In genomic region chr10:1420663-1421362, GRCh38 we compare ENCODE assay signal across 8 cellular contexts.
DNase-seq lines count a peak whose midpoint lies in the region; ATAC-seq and TF ChIP-seq lines count a peak whose summit lies in the region.

No MANE protein-coding gene starts in this region.

- peaks cover 0 to 8% (median 6%) of the 10 kb centered on the region in 3 donors for H3K27me3 Mint-ChIP-seq in naive B cell

- H3K4me1 Mint-ChIP-seq in naive B cell: peaks cover 45 to 61% (median 60%) of the 10 kb centered on the region in 3 donors

- peak overlapping the region; percentile 7 to 32 (median 32) for H3K4me3 ChIP-seq in stomach

- peak in 5 of 7 experiments; percentile 31 to 74 (median 58) for TF ChIP-seq CTCF in stomach (IDR thresholded peaks at IDR 0.05)

- H3K27ac Mint-ChIP-seq in naive B cell: peak overlapping the region; percentile 66 to 89 (median 81)

- peaks cover 0 to 4% (median 0%) of the 10 kb centered on the region in 7 donors for H3K9me3 Mint-ChIP-seq in naive B cell

- 2 to 9% (median 5%) methylated on average over 23 to 25 of the region's 25 CpGs for WGBS in stomach, 5 donors

- peak overlapping the region in 3 of 5 donors; percentile 14 to 48 (median 27) for H3K27ac ChIP-seq in stomach

- H3K36me3 Mint-ChIP-seq in naive B cell: no peaks in the 10 kb centered on the region

- H3K27me3 ChIP-seq in stomach: peaks cover 0 to 51% (median 0%) of the 10 kb centered on the region in 3 donors

- H3K36me3 ChIP-seq in stomach: no peaks in the 10 kb centered on the region

- ATAC-seq in GM19395 (IDR thresholded peaks at IDR 0.05; ENCODE audit: unreplicated experiment) (peak; percentile 96), HG03442 (IDR thresholded peaks at IDR 0.05; ENCODE audit: unreplicated experiment) (peak; percentile 98), naive B cell (ENCODE audit: low read depth in 2 of 2) (peak; percentile 81 to 86)

- DNase-seq in COLO668 (lab: John Stamatoyannopoulos, UW; ENCODE audit: unreplicated experiment): peak; percentile 91
- peak; percentile 41 for DNase-seq in NCI-H460 (ENCODE audit: extremely low read depth, low read depth)
- peak; percentile 57 for DNase-seq in activated CD4-positive, alpha-beta T cell treated with anti-CD3 and anti-CD28 coated beads, Interleukin-2, amount 50 U/mL, for 1 hour
- DNase-seq in effector CD8-positive, alpha-beta T cell (lab: John Stamatoyannopoulos, UW): peak; percentile 14
- peak; percentile 84 for DNase-seq in naive B cell
- DNase-seq in stomach: peak; percentile 81

- TF ChIP-seq POLR2A in stomach (IDR thresholded peaks at IDR 0.05): no peak

- H3K4me3 Mint-ChIP-seq in naive B cell: peak overlapping the region; percentile 8 to 88 (median 78)

- TF ChIP-seq EP300 in stomach (IDR thresholded peaks at IDR 0.05): no peak

- H3K9me3 ChIP-seq in stomach: no peaks in the 10 kb centered on the region

- intact Hi-C loops in stomach (cut with DNase I; ENCODE audit: low total_unique reads): no loop called here

- peaks cover 0 to 22% (median 16%) of the 10 kb centered on the region in 4 donors for H3K4me1 ChIP-seq in stomach

Comparison
In these comparisons a context has a peak if more than half of its experiments do, and no peak if none do; other contexts are left out.
1. Peak in every context shown above with its lines: DNase-seq, ATAC-seq, H3K4me3 ChIP-seq and H3K27ac ChIP-seq.
2. DNase-seq: peak in every context shown above with its lines; median percentile 91 in COLO668; 84 in naive B cell; 81 in stomach; 57 in activated CD4-positive, alpha-beta T cell treated with anti-CD3 and anti-CD28 coated beads, Interleukin-2, amount 50 U/mL, for 1 hour; 41 in NCI-H460; 14 in effector CD8-positive, alpha-beta T cell.